17 cellular contexts compared by ENCODE assay signal in genomic region chr1:10632691-10633090, GRCh38.
DNase-seq lines count a peak whose midpoint lies in the region; ATAC-seq and TF ChIP-seq lines count a peak whose summit lies in the region.
"Had no signal": no experiment of that assay in that cellular context is flagged by ENCODE, and none has a peak within 500 bp of the region (broad histone marks: within the 10 kb centered on the region; RNA-seq: fewer than 3 reads in every experiment).

No MANE protein-coding gene starts in this region.

- H4K20me1 ChIP-seq in neural progenitor cell (ENCODE audit: low read depth) = peaks cover 37% of the 10 kb centered on the region

- no peak overlapping the region for H3K27ac Mint-ChIP-seq in neural progenitor cell
- no peak overlapping the region for H3K27ac Mint-ChIP-seq in activated naive CD8-positive, alpha-beta T cell treated with anti-CD3 and anti-CD28 coated beads, Interleukin-2, amount 50 U/mL, for 24 hours
- H3K27ac Mint-ChIP-seq: activated CD4-positive, alpha-beta memory T cell treated with anti-CD3 and anti-CD28 coated beads, Interleukin-2, amount 10 ng/mL, durations not matched to agents 7 days and 5 days; activated naive CD4-positive, alpha-beta T cell treated with anti-CD3 and anti-CD28 coated beads for 36 hours; activated T-cell treated with anti-CD3 and anti-CD28 coated beads, Interleukin-2, amount 50 U/mL, for 24 hours had no signal

- H3F3A ChIP-seq in neural progenitor cell (ENCODE audit: low read depth) = peaks cover 24% of the 10 kb centered on the region

- DNase-seq in coronary artery (ENCODE audit: low spot score) = no peak
- DNase-seq in neural progenitor cell (ENCODE audit: low spot score) = peak; percentile 31
- no peak for DNase-seq in transverse colon
- no peak for DNase-seq in activated naive CD8-positive, alpha-beta T cell treated with anti-CD3 and anti-CD28 coated beads, Interleukin-2, amount 50 U/mL, for 24 hours
- DNase-seq in OCI-M1 (lab: John Stamatoyannopoulos, UW) = no peak
- DNase-seq: activated CD4-positive, alpha-beta memory T cell treated with anti-CD3 and anti-CD28 coated beads, Interleukin-2, amount 10 ng/mL, durations not matched to agents 7 days and 5 days; activated naive CD4-positive, alpha-beta T cell treated with anti-CD3 and anti-CD28 coated beads for 36 hours; activated T-cell treated with anti-CD3 and anti-CD28 coated beads, Interleukin-2, amount 50 U/mL, for 24 hours; BE2C; cortex of kidney; HCEC 1CT; naive B cell; NCI-H524 had no signal

- CTCF ChIA-PET in HEK293 (lab: Yijun Ruan, JAX) = no interaction called here

- no peak overlapping the region for H3K4me3 ChIP-seq in HEK293 (ENCODE audit: low read depth, low read length)
- no peak overlapping the region for H3K4me3 ChIP-seq in coronary artery
- H3K4me3 ChIP-seq in neural progenitor cell = peak overlapping the region; percentile 22
- no peak overlapping the region for H3K4me3 ChIP-seq in transverse colon
- H3K4me3 ChIP-seq: lung had no signal

- no peak for TF ChIP-seq POLR2A in transverse colon (IDR thresholded peaks at IDR 0.05)

- ATAC-seq in activated naive CD8-positive, alpha-beta T cell treated with anti-CD3 and anti-CD28 coated beads, Interleukin-2, amount 50 U/mL, for 24 hours = no peak
- ATAC-seq in SK-N-SH treated with all-trans-retinoic acid at 6 μM for 48 hours = no peak

- in situ Hi-C loops in transverse colon (cut with MboI; ENCODE audit: low pct_ligation_motif_present in 1 of 4, low pct_unique_long_range_greater_than_20kb in 1 of 4, low sequenced_read_pairs in 3 of 4) = no loop called here

- no peak overlapping the region for H3K4me3 Mint-ChIP-seq in neural progenitor cell
- no peak overlapping the region for H3K4me3 Mint-ChIP-seq in activated naive CD8-positive, alpha-beta T cell treated with anti-CD3 and anti-CD28 coated beads, Interleukin-2, amount 50 U/mL, for 24 hours
- H3K4me3 Mint-ChIP-seq: activated CD4-positive, alpha-beta memory T cell treated with anti-CD3 and anti-CD28 coated beads, Interleukin-2, amount 10 ng/mL, durations not matched to agents 7 days and 5 days; activated naive CD4-positive, alpha-beta T cell treated with anti-CD3 and anti-CD28 coated beads for 36 hours; activated T-cell treated with anti-CD3 and anti-CD28 coated beads, Interleukin-2, amount 50 U/mL, for 24 hours; naive B cell; type B pancreatic cell had no signal

- H3K27me3 ChIP-seq in neural progenitor cell (peaks cover 9% of the 10 kb centered on the region), transverse colon (no peaks in the 10 kb centered on the region)
- H3K27me3 ChIP-seq: BE2C had no signal

- no peaks in the 10 kb centered on the region for H3K79me2 ChIP-seq in neural progenitor cell (ENCODE audit: low read depth)

- H3K9ac ChIP-seq in neural progenitor cell = no peak overlapping the region

- intact Hi-C loops in transverse colon (cut with DNase I; ENCODE audit: low total_unique reads) = no loop called here

- peaks cover 0 to 11% of the 10 kb centered on the region in 2 experiments; a peak in 1 of 3 replicates for H3K36me3 ChIP-seq in HEK293 (ENCODE audit: control insufficient read depth in 2 of 2, insufficient read depth in 1 of 2, low read length in 2 of 2)
- no peaks in the 10 kb centered on the region for H3K36me3 ChIP-seq in neural progenitor cell
- H3K36me3 ChIP-seq in transverse colon = no peaks in the 10 kb centered on the region
- H3K36me3 ChIP-seq: BE2C had no signal

- POLR2A ChIA-PET in HEK293 (lab: Yijun Ruan, JAX) = no interaction called here

- H3K27me3 Mint-ChIP-seq in neural progenitor cell (ENCODE audit: insufficient read depth, low read depth) = peaks cover 10% of the 10 kb centered on the region
- H3K27me3 Mint-ChIP-seq in activated naive CD8-positive, alpha-beta T cell treated with anti-CD3 and anti-CD28 coated beads, Interleukin-2, amount 50 U/mL, for 24 hours = peaks cover 2% of the 10 kb centered on the region

- peak overlapping the region; percentile 72 for H3K4me2 ChIP-seq in neural progenitor cell

- 90% methylated on average over 13 of the region's 14 CpGs; no CpG with 5 or more reads in 1 of the 2 donors for WGBS in transverse colon (ENCODE audit: low coverage in 1 of 2), 2 donors

- peaks cover 3% of the 10 kb centered on the region for H3K36me3 Mint-ChIP-seq in neural progenitor cell
- H3K36me3 Mint-ChIP-seq in activated naive CD8-positive, alpha-beta T cell treated with anti-CD3 and anti-CD28 coated beads, Interleukin-2, amount 50 U/mL, for 24 hours (ENCODE audit: low read depth) = no peaks in the 10 kb centered on the region
- H3K36me3 Mint-ChIP-seq: naive B cell, type B pancreatic cell had no signal

- TF ChIP-seq CTCF in HEK293 (tag by site-specific recombination; IDR thresholded peaks at IDR 0.05) = no peak
- no peak for TF ChIP-seq CTCF in coronary artery (IDR thresholded peaks at IDR 0.05)
- no peak for TF ChIP-seq CTCF in neural progenitor cell (IDR thresholded peaks at IDR 0.05)
- no peak for TF ChIP-seq CTCF in transverse colon (IDR thresholded peaks at IDR 0.05)

- H3K4me1 Mint-ChIP-seq in neural progenitor cell = peaks cover 42% of the 10 kb centered on the region
- H3K4me1 Mint-ChIP-seq in activated naive CD8-positive, alpha-beta T cell treated with anti-CD3 and anti-CD28 coated beads, Interleukin-2, amount 50 U/mL, for 24 hours = peaks cover under 1% of the 10 kb centered on the region
- H3K4me1 Mint-ChIP-seq: activated CD4-positive, alpha-beta memory T cell treated with anti-CD3 and anti-CD28 coated beads, Interleukin-2, amount 10 ng/mL, durations not matched to agents 7 days and 5 days; naive B cell had no signal

- H3K27ac ChIP-seq in HEK293 (ENCODE audit: extremely low read depth, low read depth, low read length) = no peak overlapping the region
- H3K27ac ChIP-seq in coronary artery = peak overlapping the region; percentile 90
- peak overlapping the region; percentile 74 for H3K27ac ChIP-seq in neural progenitor cell
- H3K27ac ChIP-seq in transverse colon = peak overlapping the region; percentile 31 to 47 (median 44)

- H3K4me1 ChIP-seq in HEK293 (ENCODE audit: control insufficient read depth, insufficient read depth, low read length) = peaks cover 4% of the 10 kb centered on the region
- H3K4me1 ChIP-seq in neural progenitor cell = peaks cover 28% of the 10 kb centered on the region
- H3K4me1 ChIP-seq in transverse colon = peaks cover 3 to 31% (median 12%) of the 10 kb centered on the region in 4 donors

- H3K9me3 Mint-ChIP-seq in neural progenitor cell = no peaks in the 10 kb centered on the region
- no peaks in the 10 kb centered on the region for H3K9me3 Mint-ChIP-seq in activated naive CD8-positive, alpha-beta T cell treated with anti-CD3 and anti-CD28 coated beads, Interleukin-2, amount 50 U/mL, for 24 hours
- H3K9me3 Mint-ChIP-seq: activated CD4-positive, alpha-beta memory T cell treated with anti-CD3 and anti-CD28 coated beads, Interleukin-2, amount 10 ng/mL, durations not matched to agents 7 days and 5 days; activated naive CD4-positive, alpha-beta T cell treated with anti-CD3 and anti-CD28 coated beads for 36 hours; activated T-cell treated with anti-CD3 and anti-CD28 coated beads, Interleukin-2, amount 50 U/mL, for 24 hours; naive B cell; type B pancreatic cell had no signal

- no peaks in the 10 kb centered on the region for H3K9me3 ChIP-seq in HEK293 (ENCODE audit: control insufficient read depth, insufficient read depth, low read depth, low read length)
- H3K9me3 ChIP-seq in neural progenitor cell (ENCODE audit: low read depth) = no peaks in the 10 kb centered on the region
- no peaks in the 10 kb centered on the region for H3K9me3 ChIP-seq in transverse colon
- H3K9me3 ChIP-seq: BE2C had no signal

- TF ChIP-seq EP300 in transverse colon (IDR thresholded peaks at IDR 0.05; ENCODE audit: low read depth) = no peak

- H2AFZ ChIP-seq in neural progenitor cell (replicated peaks) = no peak overlapping the region

TF ChIP-seq in HEK293, 187 proteins besides CTCF, POLR2A, EP300 and RAD21:
- TF ChIP-seq KLF1 (tag by site-specific recombination; IDR thresholded peaks at IDR 0.05) (peak; percentile 51; the same call in 1 of the 2 replicates), ZNF121 (tag by site-specific recombination; IDR thresholded peaks at IDR 0.05) (no peak), ZBTB48 (tag by site-specific recombination; IDR thresholded peaks at IDR 0.05) (no peak)

TF ChIP-seq in SK-N-SH treated with all-trans-retinoic acid at 6 μM for 48 hours, 23 proteins besides CTCF, POLR2A, EP300 and RAD21 (continues in another document):
- no peak for TF ChIP-seq TOX (CRISPR knock-in tag; IDR thresholded peaks at IDR 0.05; ENCODE audit: borderline replicate concordance)
- TF ChIP-seq PPARA (CRISPR knock-in tag; IDR thresholded peaks at IDR 0.05; ENCODE audit: borderline replicate concordance) = no peak
- TF ChIP-seq ARNTL (CRISPR knock-in tag; IDR thresholded peaks at IDR 0.05; ENCODE audit: borderline replicate concordance, low read depth) = no peak
- TF ChIP-seq CREB5 (CRISPR knock-in tag; IDR thresholded peaks at IDR 0.05; ENCODE audit: low read depth) = no peak
- TF ChIP-seq ESRRG (CRISPR knock-in tag; IDR thresholded peaks at IDR 0.05) = no peak
- TF ChIP-seq SNAI2 (CRISPR knock-in tag; IDR thresholded peaks at IDR 0.05) = no peak
- TF ChIP-seq TCF4 (CRISPR knock-in tag; IDR thresholded peaks at IDR 0.05; ENCODE audit: borderline replicate concordance) = no peak
